In the genomic region with DNA sequence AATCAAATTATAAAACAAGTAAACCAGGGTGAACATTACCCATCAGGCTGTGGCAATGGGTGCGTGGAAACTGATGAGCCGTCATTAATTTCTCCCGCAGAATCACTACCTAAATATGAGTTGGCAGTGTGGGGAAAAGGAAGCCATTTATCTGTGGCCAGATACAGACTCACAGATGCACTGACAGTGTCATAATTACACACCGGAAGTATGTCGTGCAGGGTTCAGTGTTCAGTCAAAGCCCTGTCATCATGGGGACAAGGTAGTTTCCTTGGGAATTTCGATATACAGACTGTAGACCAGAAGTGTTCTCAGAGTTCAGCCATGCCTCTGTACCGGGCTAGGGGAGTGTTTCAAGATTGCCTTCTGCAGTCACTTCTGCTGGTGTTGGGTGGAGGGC, we compare ENCODE assay signal across 21 cellular contexts.
"Had no signal": no experiment of that assay in that cellular context is flagged by ENCODE, and none has a peak within 500 bp of the region (broad histone marks: within the 10 kb centered on the region; RNA-seq: fewer than 3 reads in every experiment).

No MANE protein-coding gene starts in this region.

- H3K4me1 ChIP-seq: left ventricle myocardium inferior, right atrium auricular region, right lobe of liver, tibial nerve, vagina had no signal

- ATAC-seq: mucosa of descending colon; naive thymus-derived CD4-positive, alpha-beta T cell; natural killer cell treated with Interleukin-12 subunit alpha and Interleukin-12 subunit beta and Interleukin-15 and Interleukin-18, amount 100 ng/mL, for 72 hours; right lobe of liver; stimulated activated memory B cell treated with anti-CD40 and anti-IgM and Interleukin-4, amounts not matched to agents 10 μg/mL and 1 μg/mL and 100 μg/mL, for 72 hours; stimulated activated naive CD8-positive, alpha-beta T cell treated with anti-CD3 and anti-CD28 coated beads, Interleukin-15, amount 100 ng/mL, for 72 hours had no signal

- H3K36me3 ChIP-seq: left ventricle myocardium inferior, ovary, right atrium auricular region, right lobe of liver, tibial nerve, vagina had no signal

- H3K27ac ChIP-seq: left ventricle myocardium inferior, ovary, right atrium auricular region, right lobe of liver, tibial nerve, vagina had no signal

- H3K27me3 ChIP-seq: ovary, right atrium auricular region, right lobe of liver, tibial nerve, vagina had no signal

- H3K9me3 ChIP-seq: left ventricle myocardium inferior, mucosa of descending colon, ovary, right atrium auricular region, right lobe of liver, tibial nerve, vagina had no signal

- DNase-seq: islet precursor cell; left ventricle myocardium inferior; mesendoderm; mucosa of descending colon; naive thymus-derived CD4-positive, alpha-beta T cell; ovary; right lobe of liver; stimulated activated CD4-positive, alpha-beta T cell treated with anti-CD3 and anti-CD28 coated beads, Interleukin-1b, Interleukin-23, amount 100 ng/mL, for 48 hours; stimulated activated CD4-positive, alpha-beta T cell treated with anti-CD3 and anti-CD28 coated beads, Interleukin-2, amount 100 ng/mL, for 48 hours; stimulated activated CD4-positive, alpha-beta T cell treated with anti-CD3 and anti-CD28 coated beads, Interleukin-4, amount 100 ng/mL, for 4 hours; stimulated activated CD8-positive, alpha-beta memory T cell treated with anti-CD3 and anti-CD28 coated beads, Interleukin-4, amount 100 ng/mL, for 48 hours; stimulated activated naive CD4-positive, alpha-beta T cell treated with Interleukin-2 at 50 U/mL for 16 hours; stimulated activated naive CD8-positive, alpha-beta T cell treated with anti-CD3 and anti-CD28 coated beads, Interleukin-15, amount 100 ng/mL, for 72 hours; substantia nigra had no signal

- H3K4me3 ChIP-seq: left ventricle myocardium inferior, lung, mucosa of descending colon, ovary, right atrium auricular region, right lobe of liver, smooth muscle cell, tibial nerve, vagina had no signal

- H3K4me2 ChIP-seq: smooth muscle cell had no signal
